ENCODE assay signal across 16 cellular contexts in genomic region chr14:36295642-36296627, GRCh38.
"Had no signal": no experiment of that assay in that cellular context is flagged by ENCODE, and none has a peak within 500 bp of the region (broad histone marks: within the 10 kb centered on the region; RNA-seq: fewer than 3 reads in every experiment).

No MANE protein-coding gene starts in this region.

- H3K27ac Mint-ChIP-seq: activated CD8-positive, alpha-beta memory T cell treated with anti-CD3 and anti-CD28 coated beads, Interleukin-2, amount 10 ng/mL, durations not matched to agents 7 days and 5 days; activated naive CD8-positive, alpha-beta T cell treated with anti-CD3 and anti-CD28 coated beads for 36 hours; nephron had no signal

- DNase-seq: activated CD4-positive, alpha-beta T cell treated with anti-CD3 and anti-CD28 coated beads for 1 hour; activated CD4-positive, alpha-beta T cell treated with anti-CD3 and anti-CD28 coated beads, Interleukin-2, amount 50 U/mL, for 48 hours; activated CD8-positive, alpha-beta memory T cell treated with anti-CD3 and anti-CD28 coated beads, Interleukin-2, amount 10 ng/mL, durations not matched to agents 7 days and 5 days; activated gamma-delta T cell; activated naive CD8-positive, alpha-beta T cell treated with anti-CD3 and anti-CD28 coated beads for 36 hours; activated T-cell treated with anti-CD3 and anti-CD28 coated beads, Interleukin-2, amount 50 U/mL, for 48 hours; brain microvascular endothelial cell; dermis blood vessel endothelial cell; foreskin fibroblast; glutamatergic neuron; mammary epithelial cell; stimulated activated CD4-positive, alpha-beta T cell treated with anti-CD3 and anti-CD28 coated beads, Interleukin-2, amount 100 ng/mL, for 48 hours; stimulated activated naive CD4-positive, alpha-beta T cell treated with Interleukin-2 at 50 U/mL for 16 hours; upper lobe of left lung had no signal

- H3K27me3 ChIP-seq: brain microvascular endothelial cell, upper lobe of left lung had no signal

- H3K4me3 ChIP-seq: upper lobe of left lung had no signal

- H3K27me3 Mint-ChIP-seq: activated CD8-positive, alpha-beta memory T cell treated with anti-CD3 and anti-CD28 coated beads, Interleukin-2, amount 10 ng/mL, durations not matched to agents 7 days and 5 days; activated naive CD8-positive, alpha-beta T cell treated with anti-CD3 and anti-CD28 coated beads for 36 hours had no signal

- H3K9me3 Mint-ChIP-seq: activated naive CD8-positive, alpha-beta T cell treated with anti-CD3 and anti-CD28 coated beads for 36 hours; nephron had no signal

- H3K4me1 Mint-ChIP-seq: activated CD8-positive, alpha-beta memory T cell treated with anti-CD3 and anti-CD28 coated beads, Interleukin-2, amount 10 ng/mL, durations not matched to agents 7 days and 5 days; activated naive CD8-positive, alpha-beta T cell treated with anti-CD3 and anti-CD28 coated beads for 36 hours; nephron had no signal

- H3K4me3 Mint-ChIP-seq: activated CD8-positive, alpha-beta memory T cell treated with anti-CD3 and anti-CD28 coated beads, Interleukin-2, amount 10 ng/mL, durations not matched to agents 7 days and 5 days; activated naive CD8-positive, alpha-beta T cell treated with anti-CD3 and anti-CD28 coated beads for 36 hours; nephron had no signal

- H3K27ac ChIP-seq: brain microvascular endothelial cell, upper lobe of left lung had no signal

- H3K9me3 ChIP-seq: upper lobe of left lung had no signal

- ATAC-seq: activated CD8-positive, alpha-beta memory T cell treated with anti-CD3 and anti-CD28 coated beads, Interleukin-2, amount 10 ng/mL, durations not matched to agents 7 days and 5 days; left lobe of liver had no signal
